In genomic region chr5:116032094-116032517, GRCh38 we compare ENCODE assay signal across 9 cellular contexts. TPM values are rescaled to one million over a fixed set of nuclear protein-coding genes. Genes with fewer than 3 reads are reported as not detected.
A peak's percentile ranks its signal among the peaks of the same experiment; 100 is the strongest.
DNase-seq lines count a peak whose midpoint lies in the region; ATAC-seq and TF ChIP-seq lines count a peak whose summit lies in the region.
"Had no signal": no experiment of that assay in that cellular context is flagged by ENCODE, and none has a peak within 500 bp of the region (broad histone marks: within the 10 kb centered on the region; RNA-seq: fewer than 3 reads in every experiment).

Gene ARL14EPL (plus strand): TSS chr5:116032472. CDS start chr5:116051466, 18,994 bp downstream.

- H3K27me3 ChIP-seq in naive thymus-derived CD4-positive, alpha-beta T cell (ENCODE audit: control insufficient read depth in 2 of 2, insufficient read depth in 2 of 2, low read length in 2 of 2): no peaks in the 10 kb centered on the region
- no peaks in the 10 kb centered on the region for H3K27me3 ChIP-seq in esophagus muscularis mucosa

- no peak for DNase-seq in activated naive CD4-positive, alpha-beta T cell treated with anti-CD3 and anti-CD28 coated beads, Interleukin-2, amount 50 U/mL, for 72 hours (ENCODE audit: low spot score in 2 of 2)
- DNase-seq in NCI-H226 (peak; percentile 76), dedifferentiated amniotic fluid mesenchymal stem cell (ENCODE audit: extremely low spot score) (peak; percentile 54), putamen (ENCODE audit: low spot score) (no peak), esophagus muscularis mucosa (ENCODE audit: extremely low spot score) (no peak)
- no peak for DNase-seq in naive thymus-derived CD4-positive, alpha-beta T cell

- no peak within 1 kb of the TSS for H3K4me3 Mint-ChIP-seq in activated naive CD4-positive, alpha-beta T cell treated with anti-CD3 and anti-CD28 coated beads, Interleukin-2, amount 50 U/mL, for 24 hours
- no peak within 1 kb of the TSS for H3K4me3 Mint-ChIP-seq in naive thymus-derived CD4-positive, alpha-beta T cell

- no peak within 1 kb of the TSS for H3K27ac ChIP-seq in naive thymus-derived CD4-positive, alpha-beta T cell (ENCODE audit: low read depth, low read length)
- no peak within 1 kb of the TSS for H3K27ac ChIP-seq in esophagus muscularis mucosa (replicated peaks in 1 of 4)

- H3K27me3 Mint-ChIP-seq in activated naive CD4-positive, alpha-beta T cell treated with anti-CD3 and anti-CD28 coated beads, Interleukin-2, amount 50 U/mL, for 24 hours: peaks cover 20% of the 10 kb centered on the region
- H3K27me3 Mint-ChIP-seq in naive thymus-derived CD4-positive, alpha-beta T cell: peaks cover 13 to 42% (median 24%) of the 10 kb centered on the region in 5 donors

- no peak for ATAC-seq in activated naive CD4-positive, alpha-beta T cell treated with anti-CD3 and anti-CD28 coated beads, Interleukin-2, amount 50 U/mL, for 72 hours
- ATAC-seq in HG02759 (IDR thresholded peaks at IDR 0.05; ENCODE audit: unreplicated experiment): peak; percentile 77
- peak; percentile 77 for ATAC-seq in naive thymus-derived CD4-positive, alpha-beta T cell

- H3K9me3 Mint-ChIP-seq in activated naive CD4-positive, alpha-beta T cell treated with anti-CD3 and anti-CD28 coated beads, Interleukin-2, amount 50 U/mL, for 24 hours: no peaks in the 10 kb centered on the region
- H3K9me3 Mint-ChIP-seq in activated naive CD4-positive, alpha-beta T cell treated with anti-CD3 and anti-CD28 coated beads, Interleukin-2, amount 50 U/mL, for 72 hours: no peaks in the 10 kb centered on the region
- H3K9me3 Mint-ChIP-seq in naive thymus-derived CD4-positive, alpha-beta T cell: peaks cover 0 to 2% (median 0%) of the 10 kb centered on the region in 11 donors

- peak within 1 kb of the TSS; percentile 4 for H3K27ac Mint-ChIP-seq in activated naive CD4-positive, alpha-beta T cell treated with anti-CD3 and anti-CD28 coated beads, Interleukin-2, amount 50 U/mL, for 24 hours
- no peak within 1 kb of the TSS for H3K27ac Mint-ChIP-seq in activated naive CD4-positive, alpha-beta T cell treated with anti-CD3 and anti-CD28 coated beads, Interleukin-2, amount 50 U/mL, for 72 hours
- no peak within 1 kb of the TSS for H3K27ac Mint-ChIP-seq in naive thymus-derived CD4-positive, alpha-beta T cell

- no peak for TF ChIP-seq POLR2A in esophagus muscularis mucosa (IDR thresholded peaks at IDR 0.05; ENCODE audit: low read depth)

- no peak for TF ChIP-seq EP300 in esophagus muscularis mucosa (IDR thresholded peaks at IDR 0.05)

- TF ChIP-seq CTCF in esophagus muscularis mucosa (IDR thresholded peaks at IDR 0.05): no peak

- peaks cover 1% of the 10 kb centered on the region for H3K36me3 Mint-ChIP-seq in activated naive CD4-positive, alpha-beta T cell treated with anti-CD3 and anti-CD28 coated beads, Interleukin-2, amount 50 U/mL, for 24 hours
- no peaks in the 10 kb centered on the region for H3K36me3 Mint-ChIP-seq in activated naive CD4-positive, alpha-beta T cell treated with anti-CD3 and anti-CD28 coated beads, Interleukin-2, amount 50 U/mL, for 72 hours
- no peaks in the 10 kb centered on the region for H3K36me3 Mint-ChIP-seq in naive thymus-derived CD4-positive, alpha-beta T cell

- POLR2A ChIA-PET in naive thymus-derived CD4-positive, alpha-beta T cell (lab: Charles Lee): no interaction called here

- no peaks in the 10 kb centered on the region for H3K4me1 ChIP-seq in naive thymus-derived CD4-positive, alpha-beta T cell (ENCODE audit: control insufficient read depth in 2 of 2, insufficient read depth in 2 of 2, low read length in 2 of 2)
- H3K4me1 ChIP-seq in esophagus muscularis mucosa: no peaks in the 10 kb centered on the region

- H3K4me3 ChIP-seq in naive thymus-derived CD4-positive, alpha-beta T cell (ENCODE audit: low read length): no peak within 1 kb of the TSS
- no peak within 1 kb of the TSS for H3K4me3 ChIP-seq in esophagus muscularis mucosa

- CTCF ChIA-PET in naive thymus-derived CD4-positive, alpha-beta T cell (lab: Charles Lee): no interaction called here

- intact Hi-C loops in naive thymus-derived CD4-positive, alpha-beta T cell (cut with micrococcal nuclease): no loop called here
- intact Hi-C loops in esophagus muscularis mucosa (cut with DNase I): no loop called here

- 55% methylated on average over 9 of the region's 9 CpGs for WGBS in esophagus muscularis mucosa

- no peaks in the 10 kb centered on the region for H3K36me3 ChIP-seq in naive thymus-derived CD4-positive, alpha-beta T cell (ENCODE audit: control insufficient read depth in 2 of 3, insufficient read depth in 3 of 3, low read length in 3 of 3)
- H3K36me3 ChIP-seq in esophagus muscularis mucosa: no peaks in the 10 kb centered on the region

- H3K9me3 ChIP-seq in naive thymus-derived CD4-positive, alpha-beta T cell (ENCODE audit: control insufficient read depth in 2 of 3, low read length in 3 of 3): no peaks in the 10 kb centered on the region
- no peaks in the 10 kb centered on the region for H3K9me3 ChIP-seq in esophagus muscularis mucosa

- no peaks in the 10 kb centered on the region for H3K4me1 Mint-ChIP-seq in activated naive CD4-positive, alpha-beta T cell treated with anti-CD3 and anti-CD28 coated beads, Interleukin-2, amount 50 U/mL, for 24 hours
- no peaks in the 10 kb centered on the region for H3K4me1 Mint-ChIP-seq in naive thymus-derived CD4-positive, alpha-beta T cell

RNA-seq across cellular contexts. Expression of gene ARL14EPL, which starts in this region (rescaled TPM):
- not detected for total RNA-seq in activated naive CD4-positive, alpha-beta T cell treated with anti-CD3 and anti-CD28 coated beads, Interleukin-2, amount 50 U/mL, for 72 hours
- not detected for total RNA-seq in naive thymus-derived CD4-positive, alpha-beta T cell
- polyA plus RNA-seq in naive thymus-derived CD4-positive, alpha-beta T cell: not detected
- total RNA-seq in esophagus muscularis mucosa: not detected
- total RNA-seq: urinary bladder had no signal
- polyA plus RNA-seq: urinary bladder had no signal

Comparison
In these comparisons a context has a peak if more than half of its experiments do, and no peak if none do; other contexts are left out.
1. Peak in ATAC-seq in naive thymus-derived CD4-positive, alpha-beta T cell; RNA of the gene not detected or under 1 TPM.
2. DNase-seq: peak in NCI-H226 (single experiment) and dedifferentiated amniotic fluid mesenchymal stem cell (single experiment); none in activated naive CD4-positive, alpha-beta T cell treated with anti-CD3 and anti-CD28 coated beads, Interleukin-2, amount 50 U/mL, for 72 hours (0 of 2), naive thymus-derived CD4-positive, alpha-beta T cell (0 of 9), putamen (single experiment) and esophagus muscularis mucosa (single experiment).